1 cellular context compared by ENCODE assay signal in the genomic region with DNA sequence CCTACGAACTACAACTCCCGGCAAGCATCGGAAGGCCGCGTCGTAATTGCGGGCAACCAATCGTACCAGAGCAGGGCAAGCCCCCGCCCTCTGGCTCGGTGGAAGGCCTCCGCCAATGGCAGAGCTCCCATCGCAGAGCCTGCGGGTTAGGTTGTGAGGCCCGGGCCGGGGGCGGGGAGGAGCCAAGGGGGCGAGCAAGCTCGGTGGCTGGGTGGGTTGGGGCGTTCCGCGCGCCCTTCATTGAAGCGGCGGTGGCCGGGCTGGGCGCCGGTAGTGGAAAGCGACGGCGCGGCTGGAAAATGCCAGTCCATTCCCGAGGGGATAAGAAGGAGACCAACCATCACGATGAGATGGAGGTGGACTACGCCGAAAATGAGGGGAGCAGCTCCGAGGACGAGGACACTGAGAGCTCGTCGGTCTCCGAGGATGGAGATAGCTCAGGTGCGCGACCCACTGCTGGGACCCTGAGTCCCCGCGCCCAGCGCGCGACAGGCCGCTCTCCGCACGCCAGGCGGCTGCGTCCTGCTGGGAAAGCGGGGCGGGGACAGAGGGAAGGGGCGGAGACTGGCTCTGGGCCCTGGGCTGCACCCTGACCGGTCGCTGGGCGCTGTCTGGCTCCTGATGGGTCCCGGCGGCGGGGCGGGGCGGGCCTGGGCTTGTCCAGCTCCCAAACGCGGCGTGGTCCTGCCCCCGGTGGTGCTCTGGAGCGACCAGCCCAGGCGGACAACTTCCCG.
TF ChIP-seq lines count a peak whose summit lies in the region.

Gene BRMS1L (plus strand): TSS at position 121 of the 734 bp plus-strand sequence. CDS start 179 bp downstream, at position 300.

TF ChIP-seq in WTC11, 78 proteins besides CTCF, POLR2A, EP300 and RAD21 (continued from another document and continues in another):
- TF ChIP-seq, protein P1, sequence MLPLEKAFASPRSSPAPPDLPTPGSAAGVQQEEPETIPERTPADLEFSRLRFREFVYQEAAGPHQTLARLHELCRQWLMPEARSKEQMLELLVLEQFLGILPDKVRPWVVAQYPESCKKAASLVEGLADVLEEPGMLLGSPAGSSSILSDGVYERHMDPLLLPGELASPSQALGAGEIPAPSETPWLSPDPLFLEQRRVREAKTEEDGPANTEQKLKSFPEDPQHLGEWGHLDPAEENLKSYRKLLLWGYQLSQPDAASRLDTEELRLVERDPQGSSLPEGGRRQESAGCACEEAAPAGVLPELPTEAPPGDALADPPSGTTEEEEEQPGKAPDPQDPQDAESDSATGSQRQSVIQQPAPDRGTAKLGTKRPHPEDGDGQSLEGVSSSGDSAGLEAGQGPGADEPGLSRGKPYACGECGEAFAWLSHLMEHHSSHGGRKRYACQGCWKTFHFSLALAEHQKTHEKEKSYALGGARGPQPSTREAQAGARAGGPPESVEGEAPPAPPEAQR (CRISPR knock-in tag; IDR thresholded peaks at IDR 0.05): no peak
- TF ChIP-seq ZNF396 (CRISPR knock-in tag; IDR thresholded peaks at IDR 0.05; ENCODE audit: borderline replicate concordance): no peak
- no peak for TF ChIP-seq OVOL2 (CRISPR knock-in tag; IDR thresholded peaks at IDR 0.05; ENCODE audit: borderline replicate concordance)
- no peak for TF ChIP-seq CBFB (CRISPR knock-in tag; IDR thresholded peaks at IDR 0.05; ENCODE audit: low read depth)
- TF ChIP-seq ETV6 (CRISPR knock-in tag; IDR thresholded peaks at IDR 0.05): peak; percentile 69; the same call in 1 of the 2 replicates
- no peak for TF ChIP-seq NFE2L1 (CRISPR knock-in tag; IDR thresholded peaks at IDR 0.05)
- TF ChIP-seq ZNF219 (CRISPR knock-in tag; IDR thresholded peaks at IDR 0.05; ENCODE audit: borderline replicate concordance): no peak
- TF ChIP-seq, protein P2, sequence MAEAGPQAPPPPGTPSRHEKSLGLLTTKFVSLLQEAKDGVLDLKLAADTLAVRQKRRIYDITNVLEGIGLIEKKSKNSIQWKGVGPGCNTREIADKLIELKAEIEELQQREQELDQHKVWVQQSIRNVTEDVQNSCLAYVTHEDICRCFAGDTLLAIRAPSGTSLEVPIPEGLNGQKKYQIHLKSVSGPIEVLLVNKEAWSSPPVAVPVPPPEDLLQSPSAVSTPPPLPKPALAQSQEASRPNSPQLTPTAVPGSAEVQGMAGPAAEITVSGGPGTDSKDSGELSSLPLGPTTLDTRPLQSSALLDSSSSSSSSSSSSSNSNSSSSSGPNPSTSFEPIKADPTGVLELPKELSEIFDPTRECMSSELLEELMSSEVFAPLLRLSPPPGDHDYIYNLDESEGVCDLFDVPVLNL (CRISPR knock-in tag; IDR thresholded peaks at IDR 0.05; ENCODE audit: borderline replicate concordance, low read depth): no peak
- TF ChIP-seq FOXK1 (CRISPR knock-in tag; IDR thresholded peaks at IDR 0.05): peak; percentile 80
- no peak for TF ChIP-seq JAZF1 (CRISPR knock-in tag; IDR thresholded peaks at IDR 0.05)
- TF ChIP-seq SMAD3 (CRISPR knock-in tag; IDR thresholded peaks at IDR 0.05; ENCODE audit: borderline replicate concordance): peak; percentile 71; the same call in 1 of the 2 replicates
- TF ChIP-seq FOXJ3 (CRISPR knock-in tag; IDR thresholded peaks at IDR 0.05; ENCODE audit: borderline replicate concordance): no peak
- TF ChIP-seq ZBTB43 (CRISPR knock-in tag; IDR thresholded peaks at IDR 0.05): no peak
- TF ChIP-seq PREB (CRISPR knock-in tag; IDR thresholded peaks at IDR 0.05; ENCODE audit: borderline replicate concordance): peak; percentile 81; the same call in 1 of the 2 replicates
- TF ChIP-seq MAX (CRISPR knock-in tag; IDR thresholded peaks at IDR 0.05): peak; percentile 72
- no peak for TF ChIP-seq HMGA2 (CRISPR knock-in tag; IDR thresholded peaks at IDR 0.05)
- no peak for TF ChIP-seq PRRX2 (CRISPR knock-in tag; IDR thresholded peaks at IDR 0.05)
- TF ChIP-seq, protein P3, sequence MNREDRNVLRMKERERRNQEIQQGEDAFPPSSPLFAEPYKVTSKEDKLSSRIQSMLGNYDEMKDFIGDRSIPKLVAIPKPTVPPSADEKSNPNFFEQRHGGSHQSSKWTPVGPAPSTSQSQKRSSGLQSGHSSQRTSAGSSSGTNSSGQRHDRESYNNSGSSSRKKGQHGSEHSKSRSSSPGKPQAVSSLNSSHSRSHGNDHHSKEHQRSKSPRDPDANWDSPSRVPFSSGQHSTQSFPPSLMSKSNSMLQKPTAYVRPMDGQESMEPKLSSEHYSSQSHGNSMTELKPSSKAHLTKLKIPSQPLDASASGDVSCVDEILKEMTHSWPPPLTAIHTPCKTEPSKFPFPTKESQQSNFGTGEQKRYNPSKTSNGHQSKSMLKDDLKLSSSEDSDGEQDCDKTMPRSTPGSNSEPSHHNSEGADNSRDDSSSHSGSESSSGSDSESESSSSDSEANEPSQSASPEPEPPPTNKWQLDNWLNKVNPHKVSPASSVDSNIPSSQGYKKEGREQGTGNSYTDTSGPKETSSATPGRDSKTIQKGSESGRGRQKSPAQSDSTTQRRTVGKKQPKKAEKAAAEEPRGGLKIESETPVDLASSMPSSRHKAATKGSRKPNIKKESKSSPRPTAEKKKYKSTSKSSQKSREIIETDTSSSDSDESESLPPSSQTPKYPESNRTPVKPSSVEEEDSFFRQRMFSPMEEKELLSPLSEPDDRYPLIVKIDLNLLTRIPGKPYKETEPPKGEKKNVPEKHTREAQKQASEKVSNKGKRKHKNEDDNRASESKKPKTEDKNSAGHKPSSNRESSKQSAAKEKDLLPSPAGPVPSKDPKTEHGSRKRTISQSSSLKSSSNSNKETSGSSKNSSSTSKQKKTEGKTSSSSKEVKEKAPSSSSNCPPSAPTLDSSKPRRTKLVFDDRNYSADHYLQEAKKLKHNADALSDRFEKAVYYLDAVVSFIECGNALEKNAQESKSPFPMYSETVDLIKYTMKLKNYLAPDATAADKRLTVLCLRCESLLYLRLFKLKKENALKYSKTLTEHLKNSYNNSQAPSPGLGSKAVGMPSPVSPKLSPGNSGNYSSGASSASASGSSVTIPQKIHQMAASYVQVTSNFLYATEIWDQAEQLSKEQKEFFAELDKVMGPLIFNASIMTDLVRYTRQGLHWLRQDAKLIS (CRISPR knock-in tag; IDR thresholded peaks at IDR 0.05; ENCODE audit: borderline replicate concordance): no peak; the same call in 1 of the 2 replicates
- TF ChIP-seq HMGXB4 (CRISPR knock-in tag; IDR thresholded peaks at IDR 0.05): peak; percentile 62; the same call in 1 of the 2 replicates
- no peak for TF ChIP-seq E2F1 (CRISPR knock-in tag; IDR thresholded peaks at IDR 0.05)
- TF ChIP-seq, protein P4, sequence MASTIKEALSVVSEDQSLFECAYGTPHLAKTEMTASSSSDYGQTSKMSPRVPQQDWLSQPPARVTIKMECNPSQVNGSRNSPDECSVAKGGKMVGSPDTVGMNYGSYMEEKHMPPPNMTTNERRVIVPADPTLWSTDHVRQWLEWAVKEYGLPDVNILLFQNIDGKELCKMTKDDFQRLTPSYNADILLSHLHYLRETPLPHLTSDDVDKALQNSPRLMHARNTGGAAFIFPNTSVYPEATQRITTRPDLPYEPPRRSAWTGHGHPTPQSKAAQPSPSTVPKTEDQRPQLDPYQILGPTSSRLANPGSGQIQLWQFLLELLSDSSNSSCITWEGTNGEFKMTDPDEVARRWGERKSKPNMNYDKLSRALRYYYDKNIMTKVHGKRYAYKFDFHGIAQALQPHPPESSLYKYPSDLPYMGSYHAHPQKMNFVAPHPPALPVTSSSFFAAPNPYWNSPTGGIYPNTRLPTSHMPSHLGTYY (CRISPR knock-in tag; IDR thresholded peaks at IDR 0.05): no peak
- peak; percentile 86 for TF ChIP-seq GABPB1 (CRISPR knock-in tag; IDR thresholded peaks at IDR 0.05)
- no peak for TF ChIP-seq EMX1 (CRISPR knock-in tag; IDR thresholded peaks at IDR 0.05)
- TF ChIP-seq RELA (CRISPR knock-in tag; IDR thresholded peaks at IDR 0.05; ENCODE audit: borderline replicate concordance): no peak
- TF ChIP-seq ATF3 (CRISPR knock-in tag; conservative IDR thresholded peaks at IDR 0.05): no peak
- no peak for TF ChIP-seq KAT7 (CRISPR knock-in tag; IDR thresholded peaks at IDR 0.05; ENCODE audit: borderline replicate concordance)
- no peak for TF ChIP-seq NR2C2 (CRISPR knock-in tag; IDR thresholded peaks at IDR 0.05)
- no peak for TF ChIP-seq GTF2I (CRISPR knock-in tag; conservative IDR thresholded peaks at IDR 0.05)
- no peak for TF ChIP-seq NR3C1 (CRISPR knock-in tag; conservative IDR thresholded peaks at IDR 0.05; ENCODE audit: low read depth)
- no peak for TF ChIP-seq ZNF532 (CRISPR knock-in tag; IDR thresholded peaks at IDR 0.05; ENCODE audit: borderline replicate concordance)
- no peak for TF ChIP-seq ZNF263 (CRISPR knock-in tag; IDR thresholded peaks at IDR 0.05; ENCODE audit: low read depth)
- TF ChIP-seq TP53 (CRISPR knock-in tag; IDR thresholded peaks at IDR 0.05): no peak
